Comparison of ENCODE assay signal across 23 cellular contexts in genomic region chr5:74361406-74362358, GRCh38.
DNase-seq lines count a peak whose midpoint lies in the region; ATAC-seq and TF ChIP-seq lines count a peak whose summit lies in the region.
"Had no signal": no experiment of that assay in that cellular context is flagged by ENCODE, and none has a peak within 500 bp of the region (broad histone marks: within the 10 kb centered on the region; RNA-seq: fewer than 3 reads in every experiment).

No MANE protein-coding gene starts in this region.

- intact Hi-C loops in Calu3 (cut with micrococcal nuclease; ENCODE audit: unreplicated experiment), result no loop called here

- H3K4me1 Mint-ChIP-seq in Calu3 (ENCODE audit: low read depth, unreplicated experiment), result peaks cover 38% of the 10 kb centered on the region
- peaks cover 13% of the 10 kb centered on the region for H3K4me1 Mint-ChIP-seq in progenitor cell of endocrine pancreas (ENCODE audit: low read depth)
- H3K4me1 Mint-ChIP-seq in activated CD4-positive, alpha-beta memory T cell treated with anti-CD3 and anti-CD28 coated beads, Interleukin-2, amount 10 ng/mL, durations not matched to agents 7 days and 5 days, result no peaks in the 10 kb centered on the region
- H3K4me1 Mint-ChIP-seq: activated naive CD8-positive, alpha-beta T cell treated with anti-CD3 and anti-CD28 coated beads, Interleukin-2, amount 50 U/mL, for 24 hours; CD4-positive, CD25-positive, alpha-beta regulatory T cell had no signal

- TF ChIP-seq CTCF in Calu3 (IDR thresholded peaks at IDR 0.05; ENCODE audit: unreplicated experiment) (no peak), progenitor cell of endocrine pancreas (IDR thresholded peaks at IDR 0.05; ENCODE audit: unreplicated experiment) (no peak)

- DNase-seq in Calu3 (peak; percentile 64), NCI-H526 (lab: John Stamatoyannopoulos, UW) (peak; percentile 77 to 80), ecto neural progenitor cell (ENCODE audit: low spot score) (peak; percentile 18), progenitor cell of endocrine pancreas (ENCODE audit: low spot score, unreplicated experiment) (no peak), foreskin melanocyte (no peak), erythroblast (lab: John Stamatoyannopoulos, UW) (no peak)
- no peak for DNase-seq in activated CD4-positive, alpha-beta memory T cell treated with anti-CD3 and anti-CD28 coated beads, Interleukin-2, amount 10 ng/mL, durations not matched to agents 7 days and 5 days
- DNase-seq: activated B cell treated with CpG ODN at 0.5 μM for 24 hours; activated CD4-positive, alpha-beta T cell treated with anti-CD3 and anti-CD28 coated beads, Interleukin-2, amount 50 U/mL, for 48 hours; activated effector memory CD4-positive, alpha-beta T cell treated with Interleukin-2 at 50 U/mL for 16 hours; activated naive CD8-positive, alpha-beta T cell treated with anti-CD3 and anti-CD28 coated beads, Interleukin-2, amount 50 U/mL, for 24 hours; brain microvascular endothelial cell; CD4-positive, CD25-positive, alpha-beta regulatory T cell; DMS153; Karpas-422; NCI-H1092; NCI-H2081; NCI-H446; nephron progenitor cell; NK-92 treated with Interleukin-12 subunit alpha and Interleukin-12 subunit beta, amount 100 ng/mL, for 24 hours; SK-N-SH had no signal

- no peak overlapping the region for H3K4me3 Mint-ChIP-seq in Calu3 (ENCODE audit: low read depth, unreplicated experiment)
- H3K4me3 Mint-ChIP-seq in progenitor cell of endocrine pancreas (ENCODE audit: low read depth), result no peak overlapping the region
- H3K4me3 Mint-ChIP-seq in activated CD4-positive, alpha-beta memory T cell treated with anti-CD3 and anti-CD28 coated beads, Interleukin-2, amount 10 ng/mL, durations not matched to agents 7 days and 5 days, result no peak overlapping the region
- H3K4me3 Mint-ChIP-seq: activated B cell treated with CpG ODN at 0.5 μM for 24 hours; activated naive CD8-positive, alpha-beta T cell treated with anti-CD3 and anti-CD28 coated beads, Interleukin-2, amount 50 U/mL, for 24 hours; CD4-positive, CD25-positive, alpha-beta regulatory T cell; nephron progenitor cell; T-helper 2 cell treated with Interferon-gamma antibody and Interleukin-4, amounts not matched to agents 5 μg/mL and 100 μg/mL, for 36 hours had no signal

- BruUV-seq in Calu3 (replicated peaks; lab: Mats Ljungman, UMichigan), result no TSS peak

- peaks cover 4% of the 10 kb centered on the region for H3K9me3 Mint-ChIP-seq in Calu3 (ENCODE audit: low read depth, unreplicated experiment)
- H3K9me3 Mint-ChIP-seq in progenitor cell of endocrine pancreas (ENCODE audit: low read depth), result peaks cover 3% of the 10 kb centered on the region
- H3K9me3 Mint-ChIP-seq in activated CD4-positive, alpha-beta memory T cell treated with anti-CD3 and anti-CD28 coated beads, Interleukin-2, amount 10 ng/mL, durations not matched to agents 7 days and 5 days, result no peaks in the 10 kb centered on the region
- H3K9me3 Mint-ChIP-seq: activated B cell treated with CpG ODN at 0.5 μM for 24 hours; activated naive CD8-positive, alpha-beta T cell treated with anti-CD3 and anti-CD28 coated beads, Interleukin-2, amount 50 U/mL, for 24 hours; T-helper 2 cell treated with Interferon-gamma antibody and Interleukin-4, amounts not matched to agents 5 μg/mL and 100 μg/mL, for 36 hours had no signal

- H3K36me3 Mint-ChIP-seq in Calu3 (ENCODE audit: insufficient read depth, unreplicated experiment) (no peaks in the 10 kb centered on the region), progenitor cell of endocrine pancreas (ENCODE audit: insufficient read depth) (no peaks in the 10 kb centered on the region)
- H3K36me3 Mint-ChIP-seq in activated CD4-positive, alpha-beta memory T cell treated with anti-CD3 and anti-CD28 coated beads, Interleukin-2, amount 10 ng/mL, durations not matched to agents 7 days and 5 days (ENCODE audit: low read depth), result no peaks in the 10 kb centered on the region
- H3K36me3 Mint-ChIP-seq: CD4-positive, CD25-positive, alpha-beta regulatory T cell had no signal

- POLR2A ChIA-PET in activated CD4-positive, alpha-beta memory T cell treated with anti-CD3 and anti-CD28 coated beads, Interleukin-2, amount 10 ng/mL, durations not matched to agents 7 days and 5 days (lab: Charles Lee), result no interaction called here

- no peaks in the 10 kb centered on the region for H3K27me3 Mint-ChIP-seq in Calu3 (ENCODE audit: unreplicated experiment)
- H3K27me3 Mint-ChIP-seq in progenitor cell of endocrine pancreas, result peaks cover 6% of the 10 kb centered on the region
- no peaks in the 10 kb centered on the region for H3K27me3 Mint-ChIP-seq in activated CD4-positive, alpha-beta memory T cell treated with anti-CD3 and anti-CD28 coated beads, Interleukin-2, amount 10 ng/mL, durations not matched to agents 7 days and 5 days
- H3K27me3 Mint-ChIP-seq: CD4-positive, CD25-positive, alpha-beta regulatory T cell had no signal

- H3K27ac Mint-ChIP-seq in Calu3 (ENCODE audit: unreplicated experiment), result peak overlapping the region; percentile 41
- H3K27ac Mint-ChIP-seq in progenitor cell of endocrine pancreas, result peak overlapping the region; percentile 46
- no peak overlapping the region for H3K27ac Mint-ChIP-seq in activated CD4-positive, alpha-beta memory T cell treated with anti-CD3 and anti-CD28 coated beads, Interleukin-2, amount 10 ng/mL, durations not matched to agents 7 days and 5 days
- H3K27ac Mint-ChIP-seq: activated B cell treated with CpG ODN at 0.5 μM for 24 hours; activated naive CD8-positive, alpha-beta T cell treated with anti-CD3 and anti-CD28 coated beads, Interleukin-2, amount 50 U/mL, for 24 hours; CD4-positive, CD25-positive, alpha-beta regulatory T cell; nephron progenitor cell; T-helper 2 cell treated with Interferon-gamma antibody and Interleukin-4, amounts not matched to agents 5 μg/mL and 100 μg/mL, for 36 hours had no signal

- CTCF ChIA-PET in Calu3 (lab: Charles Lee), result no interaction called here
- CTCF ChIA-PET in activated CD4-positive, alpha-beta memory T cell treated with anti-CD3 and anti-CD28 coated beads, Interleukin-2, amount 10 ng/mL, durations not matched to agents 7 days and 5 days (lab: Charles Lee), result no interaction called here

- ATAC-seq in GM18511 (IDR thresholded peaks at IDR 0.05; ENCODE audit: unreplicated experiment), result no peak
- ATAC-seq: activated naive CD8-positive, alpha-beta T cell treated with anti-CD3 and anti-CD28 coated beads, Interleukin-2, amount 50 U/mL, for 24 hours had no signal

- TF ChIP-seq POLR2A in erythroblast (IDR thresholded peaks at IDR 0.05; ENCODE audit: low read length), result no peak

Comparison
In these comparisons a context has a peak if more than half of its experiments do, and no peak if none do; other contexts are left out.
1. DNase-seq: peak in Calu3 (single experiment), NCI-H526 (2 of 2) and ecto neural progenitor cell (single experiment); none in progenitor cell of endocrine pancreas (single experiment), foreskin melanocyte (single experiment), erythroblast (0 of 2) and activated CD4-positive, alpha-beta memory T cell treated with anti-CD3 and anti-CD28 coated beads, Interleukin-2, amount 10 ng/mL, durations not matched to agents 7 days and 5 days (single experiment).